ENCODE assay signal across 15 cellular contexts in the genomic region with DNA sequence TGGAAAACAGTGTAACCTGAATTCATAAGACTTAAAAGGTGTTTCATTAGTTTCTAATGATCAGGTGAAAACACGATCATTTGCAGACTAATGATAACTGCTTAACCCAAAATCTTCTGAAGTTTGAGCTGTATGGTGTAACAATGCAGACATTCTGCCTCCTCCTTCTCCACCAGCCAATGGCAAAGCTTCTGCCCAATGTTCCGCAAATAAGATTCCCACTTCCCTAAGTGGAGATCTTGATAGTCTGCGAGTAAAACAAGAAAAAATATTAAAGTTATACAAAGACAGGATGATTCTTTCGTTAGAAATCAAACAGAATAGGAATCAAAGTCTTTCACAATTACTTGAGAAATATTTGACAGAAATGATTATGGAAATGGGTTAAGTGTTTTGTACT.
"Had no signal": no experiment of that assay in that cellular context is flagged by ENCODE, and none has a peak within 500 bp of the region (broad histone marks: within the 10 kb centered on the region; RNA-seq: fewer than 3 reads in every experiment).

No MANE protein-coding gene starts in this region.

- H3K27ac ChIP-seq: left lung, pancreas, sigmoid colon, thoracic aorta, upper lobe of left lung had no signal

- H3K9me3 ChIP-seq: left lung, pancreas, sigmoid colon, thoracic aorta, upper lobe of left lung had no signal

- H3K4me1 ChIP-seq: left lung, pancreas, sigmoid colon, upper lobe of left lung had no signal

- H3K27me3 Mint-ChIP-seq: activated CD4-positive, alpha-beta T cell treated with anti-CD3 and anti-CD28 coated beads for 36 hours; activated CD8-positive, alpha-beta memory T cell treated with anti-CD3 and anti-CD28 coated beads, Interleukin-2, amount 10 ng/mL, durations not matched to agents 7 days and 5 days; activated naive CD8-positive, alpha-beta T cell treated with anti-CD3 and anti-CD28 coated beads, Interleukin-2, amount 10 ng/mL, durations not matched to agents 7 days and 5 days; brain had no signal

- H3K4me3 Mint-ChIP-seq: activated CD4-positive, alpha-beta T cell treated with anti-CD3 and anti-CD28 coated beads for 36 hours; activated CD8-positive, alpha-beta memory T cell treated with anti-CD3 and anti-CD28 coated beads, Interleukin-2, amount 10 ng/mL, durations not matched to agents 7 days and 5 days; activated naive CD8-positive, alpha-beta T cell treated with anti-CD3 and anti-CD28 coated beads, Interleukin-2, amount 10 ng/mL, durations not matched to agents 7 days and 5 days; brain; stimulated activated effector memory CD8-positive, alpha-beta T cell treated with anti-CD3 and anti-CD28 coated beads, Interleukin-12 subunit alpha, Interleukin-12 subunit beta, amount 100 ng/mL, for 72 hours had no signal

- H3K27ac Mint-ChIP-seq: activated CD4-positive, alpha-beta T cell treated with anti-CD3 and anti-CD28 coated beads for 36 hours; activated CD8-positive, alpha-beta memory T cell treated with anti-CD3 and anti-CD28 coated beads, Interleukin-2, amount 10 ng/mL, durations not matched to agents 7 days and 5 days; activated naive CD8-positive, alpha-beta T cell treated with anti-CD3 and anti-CD28 coated beads, Interleukin-2, amount 10 ng/mL, durations not matched to agents 7 days and 5 days; brain; stimulated activated effector memory CD8-positive, alpha-beta T cell treated with anti-CD3 and anti-CD28 coated beads, Interleukin-12 subunit alpha, Interleukin-12 subunit beta, amount 100 ng/mL, for 72 hours had no signal

- H3K9me3 Mint-ChIP-seq: activated naive CD8-positive, alpha-beta T cell treated with anti-CD3 and anti-CD28 coated beads, Interleukin-2, amount 10 ng/mL, durations not matched to agents 7 days and 5 days; brain; stimulated activated effector memory CD8-positive, alpha-beta T cell treated with anti-CD3 and anti-CD28 coated beads, Interleukin-12 subunit alpha, Interleukin-12 subunit beta, amount 100 ng/mL, for 72 hours had no signal

- DNase-seq: activated CD4-positive, alpha-beta T cell treated with anti-CD3 and anti-CD28 coated beads for 36 hours; activated CD4-positive, alpha-beta T cell treated with anti-CD3 and anti-CD28 coated beads, Interleukin-2, amount 50 U/mL, for 48 hours; activated CD8-positive, alpha-beta memory T cell treated with anti-CD3 and anti-CD28 coated beads, Interleukin-2, amount 10 ng/mL, durations not matched to agents 7 days and 5 days; activated naive CD4-positive, alpha-beta T cell treated with Interleukin-2 at 50 U/mL for 16 hours; activated naive CD8-positive, alpha-beta T cell treated with anti-CD3 and anti-CD28 coated beads, Interleukin-2, amount 10 ng/mL, durations not matched to agents 7 days and 5 days; caudate nucleus; head of caudate nucleus; left lung; pancreas; sigmoid colon; stimulated activated CD4-positive, alpha-beta T cell treated with anti-CD3 and anti-CD28 coated beads, Interleukin-4, amount 100 ng/mL, for 24 hours; upper lobe of left lung had no signal

- H3K27me3 ChIP-seq: left lung, pancreas, sigmoid colon, upper lobe of left lung had no signal

- H3K4me3 ChIP-seq: left lung, pancreas, sigmoid colon, thoracic aorta, upper lobe of left lung had no signal

- ATAC-seq: activated CD4-positive, alpha-beta T cell treated with anti-CD3 and anti-CD28 coated beads for 36 hours; activated CD8-positive, alpha-beta memory T cell treated with anti-CD3 and anti-CD28 coated beads, Interleukin-2, amount 10 ng/mL, durations not matched to agents 7 days and 5 days; left lung; pancreas; stimulated activated effector memory CD8-positive, alpha-beta T cell treated with anti-CD3 and anti-CD28 coated beads, Interleukin-12 subunit alpha, Interleukin-12 subunit beta, amount 100 ng/mL, for 72 hours had no signal

- H3K4me1 Mint-ChIP-seq: activated CD4-positive, alpha-beta T cell treated with anti-CD3 and anti-CD28 coated beads for 36 hours; brain; stimulated activated effector memory CD8-positive, alpha-beta T cell treated with anti-CD3 and anti-CD28 coated beads, Interleukin-12 subunit alpha, Interleukin-12 subunit beta, amount 100 ng/mL, for 72 hours had no signal
